1 cellular context compared by ENCODE assay signal in the genomic region with DNA sequence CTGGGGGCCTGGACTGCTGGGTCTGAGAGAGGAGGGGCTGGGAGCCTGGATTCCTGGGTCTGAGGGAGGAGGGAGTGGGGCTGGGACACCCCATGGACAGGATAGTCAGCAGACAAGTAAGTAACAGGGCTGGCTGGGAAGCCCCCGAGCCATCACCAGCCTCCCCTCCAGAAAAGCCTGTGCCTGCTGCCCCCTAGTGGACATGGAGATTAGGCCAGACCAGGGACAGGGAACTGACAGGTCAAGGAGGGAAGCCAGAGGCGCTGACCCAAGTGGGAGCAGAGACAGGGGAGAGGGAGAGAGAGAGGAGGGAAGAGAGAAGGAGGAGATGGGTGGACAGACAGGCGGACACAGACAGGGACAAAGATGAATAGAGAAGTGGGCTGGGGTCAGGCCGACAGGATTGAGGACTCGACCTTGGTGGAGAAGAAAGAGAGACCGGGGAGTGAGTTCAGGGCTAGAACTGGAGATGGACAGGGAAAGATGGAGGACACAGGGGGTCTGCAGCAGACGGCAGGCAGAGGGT.
A peak's percentile ranks its signal among the peaks of the same experiment; 100 is the strongest.
TF ChIP-seq lines count a peak whose summit lies in the region.

No MANE protein-coding gene starts in this region.

TF ChIP-seq in PFSK-1, 5 proteins besides CTCF, POLR2A, EP300 and RAD21:
- TF ChIP-seq, protein P1, sequence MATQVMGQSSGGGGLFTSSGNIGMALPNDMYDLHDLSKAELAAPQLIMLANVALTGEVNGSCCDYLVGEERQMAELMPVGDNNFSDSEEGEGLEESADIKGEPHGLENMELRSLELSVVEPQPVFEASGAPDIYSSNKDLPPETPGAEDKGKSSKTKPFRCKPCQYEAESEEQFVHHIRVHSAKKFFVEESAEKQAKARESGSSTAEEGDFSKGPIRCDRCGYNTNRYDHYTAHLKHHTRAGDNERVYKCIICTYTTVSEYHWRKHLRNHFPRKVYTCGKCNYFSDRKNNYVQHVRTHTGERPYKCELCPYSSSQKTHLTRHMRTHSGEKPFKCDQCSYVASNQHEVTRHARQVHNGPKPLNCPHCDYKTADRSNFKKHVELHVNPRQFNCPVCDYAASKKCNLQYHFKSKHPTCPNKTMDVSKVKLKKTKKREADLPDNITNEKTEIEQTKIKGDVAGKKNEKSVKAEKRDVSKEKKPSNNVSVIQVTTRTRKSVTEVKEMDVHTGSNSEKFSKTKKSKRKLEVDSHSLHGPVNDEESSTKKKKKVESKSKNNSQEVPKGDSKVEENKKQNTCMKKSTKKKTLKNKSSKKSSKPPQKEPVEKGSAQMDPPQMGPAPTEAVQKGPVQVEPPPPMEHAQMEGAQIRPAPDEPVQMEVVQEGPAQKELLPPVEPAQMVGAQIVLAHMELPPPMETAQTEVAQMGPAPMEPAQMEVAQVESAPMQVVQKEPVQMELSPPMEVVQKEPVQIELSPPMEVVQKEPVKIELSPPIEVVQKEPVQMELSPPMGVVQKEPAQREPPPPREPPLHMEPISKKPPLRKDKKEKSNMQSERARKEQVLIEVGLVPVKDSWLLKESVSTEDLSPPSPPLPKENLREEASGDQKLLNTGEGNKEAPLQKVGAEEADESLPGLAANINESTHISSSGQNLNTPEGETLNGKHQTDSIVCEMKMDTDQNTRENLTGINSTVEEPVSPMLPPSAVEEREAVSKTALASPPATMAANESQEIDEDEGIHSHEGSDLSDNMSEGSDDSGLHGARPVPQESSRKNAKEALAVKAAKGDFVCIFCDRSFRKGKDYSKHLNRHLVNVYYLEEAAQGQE (IDR thresholded peaks at IDR 0.05; ENCODE audit: insufficient read depth in 1 of 2, low read depth in 2 of 2, low read length in 2 of 2) = no peak
- TF ChIP-seq FOXP2 (optimal IDR thresholded peaks at IDR 0.05; ENCODE audit: borderline replicate concordance, extremely low read depth, extremely low read length, insufficient read depth) = peak; percentile 33
TF ChIP-seq in PFSK-1: peak in this region for 1.
